Comparison of ENCODE assay signal across 1 cellular context in the genomic region with DNA sequence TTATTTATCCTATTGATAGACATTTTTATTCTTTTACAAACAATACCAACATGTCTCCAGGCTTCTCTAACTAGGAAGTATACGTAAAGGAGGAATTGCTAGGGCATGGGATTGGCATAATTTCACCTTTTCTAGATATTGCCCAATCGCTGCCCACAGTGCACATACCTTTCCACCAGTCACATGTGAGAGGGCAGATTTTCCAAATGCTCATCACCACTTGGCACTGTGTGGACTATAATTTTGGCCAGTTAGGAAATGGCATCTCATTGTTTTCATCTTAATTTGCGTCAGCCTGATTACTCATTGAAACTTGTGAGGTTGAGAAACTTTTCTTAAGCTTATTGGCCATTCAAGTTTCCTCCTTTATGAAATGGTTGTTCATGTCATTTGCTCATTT.
TF ChIP-seq lines count a peak whose summit lies in the region.

No MANE protein-coding gene starts in this region.

TF ChIP-seq in IMR-90, 13 proteins besides CTCF, POLR2A, EP300 and RAD21:
- no peak for TF ChIP-seq MAZ (IDR thresholded peaks at IDR 0.05; ENCODE audit: borderline replicate concordance, low read depth, low read length)
- TF ChIP-seq CEBPB (IDR thresholded peaks at IDR 0.05; ENCODE audit: low read depth, low read length) = peak; percentile 60
TF ChIP-seq in IMR-90: peak in this region for 1.
